In the genomic region with DNA sequence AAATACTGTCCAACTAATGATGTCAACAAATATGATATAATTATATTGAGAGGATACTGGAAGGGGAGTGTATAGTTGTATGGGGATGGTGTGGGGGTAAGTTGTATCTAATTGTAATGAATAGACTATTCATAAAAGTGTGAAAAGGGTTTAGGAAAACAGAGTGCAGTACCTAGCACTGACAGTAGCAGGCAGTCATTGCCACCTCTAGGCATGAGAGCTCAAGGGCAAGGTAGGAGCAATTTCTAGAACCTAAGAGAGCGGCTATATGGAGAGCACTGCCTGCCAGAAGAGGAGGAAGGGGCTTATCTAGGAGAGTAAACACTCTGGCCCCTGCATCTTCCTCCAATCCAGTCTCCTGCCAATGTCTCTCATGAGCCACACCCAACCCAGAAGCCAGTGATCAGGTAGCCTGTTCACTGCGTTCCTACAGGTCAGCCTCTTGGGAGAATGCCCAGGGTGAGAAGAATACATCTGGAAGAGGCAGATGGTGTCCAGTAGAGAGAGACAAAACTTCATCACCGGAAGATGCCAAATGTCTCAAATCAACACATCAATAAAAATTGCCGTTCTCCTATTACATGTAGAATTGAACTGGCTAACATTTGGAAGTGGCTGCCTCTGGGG, we compare ENCODE assay signal across 8 cellular contexts.
DNase-seq lines count a peak whose midpoint lies in the region; ATAC-seq and TF ChIP-seq lines count a peak whose summit lies in the region.

No MANE protein-coding gene starts in this region.

- H3K27ac Mint-ChIP-seq in activated CD4-positive, alpha-beta T cell treated with anti-CD3 and anti-CD28 coated beads, Interleukin-2, amount 10 ng/mL, durations not matched to agents 24 days and 14 days: no peak overlapping the region
- H3K27ac Mint-ChIP-seq in activated T-helper 17 cell treated with anti-CD3 and anti-CD28 coated beads, Interleukin-2, amount 50 U/mL, for 72 hours: no peak overlapping the region

- H3K27me3 Mint-ChIP-seq in activated CD4-positive, alpha-beta T cell treated with anti-CD3 and anti-CD28 coated beads, Interleukin-2, amount 10 ng/mL, durations not matched to agents 24 days and 14 days: peaks cover 10% of the 10 kb centered on the region
- no peaks in the 10 kb centered on the region for H3K27me3 Mint-ChIP-seq in activated T-helper 17 cell treated with anti-CD3 and anti-CD28 coated beads, Interleukin-2, amount 50 U/mL, for 72 hours

- H3K9me3 Mint-ChIP-seq in activated CD4-positive, alpha-beta T cell treated with anti-CD3 and anti-CD28 coated beads, Interleukin-2, amount 10 ng/mL, durations not matched to agents 24 days and 14 days: no peaks in the 10 kb centered on the region
- H3K9me3 Mint-ChIP-seq in activated T-helper 17 cell treated with anti-CD3 and anti-CD28 coated beads, Interleukin-2, amount 50 U/mL, for 72 hours: no peaks in the 10 kb centered on the region

- ATAC-seq in activated T-helper 17 cell treated with anti-CD3 and anti-CD28 coated beads, Interleukin-2, amount 50 U/mL, for 72 hours (replicated peaks): peak; percentile 64
- ATAC-seq in mucosa of descending colon (peak; percentile 84), GM19452 (IDR thresholded peaks at IDR 0.05; ENCODE audit: unreplicated experiment) (no peak), gastroesophageal sphincter (no peak), HG02571 (IDR thresholded peaks at IDR 0.05; ENCODE audit: unreplicated experiment) (no peak)

- no peak for TF ChIP-seq EP300 in gastroesophageal sphincter (IDR thresholded peaks at IDR 0.05)

- 50 to 67% methylated on average over 1 to 4 of the region's 4 CpGs for WGBS in gastroesophageal sphincter (ENCODE audit: low coverage in 1 of 2), 2 donors

- H3K36me3 ChIP-seq in mucosa of descending colon (ENCODE audit: low read depth): no peaks in the 10 kb centered on the region
- no peaks in the 10 kb centered on the region for H3K36me3 ChIP-seq in gastroesophageal sphincter

- H3K27me3 ChIP-seq in gastroesophageal sphincter: no peaks in the 10 kb centered on the region

- no peak overlapping the region for H3K4me3 ChIP-seq in mucosa of descending colon
- H3K4me3 ChIP-seq in gastroesophageal sphincter: no peak overlapping the region

- H3K4me1 Mint-ChIP-seq in activated CD4-positive, alpha-beta T cell treated with anti-CD3 and anti-CD28 coated beads, Interleukin-2, amount 10 ng/mL, durations not matched to agents 24 days and 14 days: peaks cover 19% of the 10 kb centered on the region
- no peaks in the 10 kb centered on the region for H3K4me1 Mint-ChIP-seq in activated T-helper 17 cell treated with anti-CD3 and anti-CD28 coated beads, Interleukin-2, amount 50 U/mL, for 72 hours

- no peak for TF ChIP-seq POLR2A in gastroesophageal sphincter (IDR thresholded peaks at IDR 0.05)

- H3K36me3 Mint-ChIP-seq in activated CD4-positive, alpha-beta T cell treated with anti-CD3 and anti-CD28 coated beads, Interleukin-2, amount 10 ng/mL, durations not matched to agents 24 days and 14 days (ENCODE audit: low read depth): no peaks in the 10 kb centered on the region
- H3K36me3 Mint-ChIP-seq in activated T-helper 17 cell treated with anti-CD3 and anti-CD28 coated beads, Interleukin-2, amount 50 U/mL, for 72 hours (ENCODE audit: low read depth): no peaks in the 10 kb centered on the region

- intact Hi-C loops in activated CD4-positive, alpha-beta T cell treated with anti-CD3 and anti-CD28 coated beads, Interleukin-2, amount 10 ng/mL, durations not matched to agents 24 days and 14 days (cut with micrococcal nuclease): loop anchor here (5.0 kb wide), 1 partner anchor 454 kb away; no protein-coding TSS in a partner anchor
- intact Hi-C loops in mucosa of descending colon (cut with DNase I, micrococcal nuclease): no loop called here

- H3K9me3 ChIP-seq in mucosa of descending colon: no peaks in the 10 kb centered on the region
- no peaks in the 10 kb centered on the region for H3K9me3 ChIP-seq in gastroesophageal sphincter

- no peak overlapping the region for H3K4me3 Mint-ChIP-seq in activated CD4-positive, alpha-beta T cell treated with anti-CD3 and anti-CD28 coated beads, Interleukin-2, amount 10 ng/mL, durations not matched to agents 24 days and 14 days
- no peak overlapping the region for H3K4me3 Mint-ChIP-seq in activated T-helper 17 cell treated with anti-CD3 and anti-CD28 coated beads, Interleukin-2, amount 50 U/mL, for 72 hours

- H3K4me1 ChIP-seq in mucosa of descending colon (ENCODE audit: low read depth): no peaks in the 10 kb centered on the region
- H3K4me1 ChIP-seq in gastroesophageal sphincter: no peaks in the 10 kb centered on the region

- TF ChIP-seq CTCF in LNCAP (IDR thresholded peaks at IDR 0.05) (peak; percentile 78), mucosa of descending colon (IDR thresholded peaks at IDR 0.05) (peak; percentile 45), gastroesophageal sphincter (IDR thresholded peaks at IDR 0.05) (peak in 1 of 4 experiments; percentile 13)

- peak; percentile 67 for DNase-seq in activated CD4-positive, alpha-beta T cell treated with anti-CD3 and anti-CD28 coated beads, Interleukin-2, amount 10 ng/mL, durations not matched to agents 24 days and 14 days
- DNase-seq in activated CD4-positive, alpha-beta T cell treated with anti-CD3 and anti-CD28 coated beads for 4 hours: no peak
- DNase-seq in mucosa of descending colon: peak in 1 of 3 donors; percentile 66

- H3K27ac ChIP-seq in gastroesophageal sphincter: no peak overlapping the region

Comparison
In these comparisons a context has a peak if more than half of its experiments do, and no peak if none do; other contexts are left out.
1. ATAC-seq: peak in activated T-helper 17 cell treated with anti-CD3 and anti-CD28 coated beads, Interleukin-2, amount 50 U/mL, for 72 hours (single experiment) and mucosa of descending colon (single experiment); none in GM19452 (single experiment), gastroesophageal sphincter (single experiment) and HG02571 (single experiment).